In genomic region chr9:121322037-121322736, GRCh38 we compare ENCODE assay signal across 7 cellular contexts. TPM values are rescaled to one million over a fixed set of nuclear protein-coding genes. Genes with fewer than 3 reads are reported as not detected.
A peak's percentile ranks its signal among the peaks of the same experiment; 100 is the strongest.
DNase-seq lines count a peak whose midpoint lies in the region; TF ChIP-seq lines count a peak whose summit lies in the region.

No MANE protein-coding gene starts in this region.

- H3K27me3 ChIP-seq in SJSA1 (replicated peaks), result no peaks in the 10 kb centered on the region
- H3K27me3 ChIP-seq in stomach, result no peaks in the 10 kb centered on the region

- DNase-seq in HK-2 (ENCODE audit: unreplicated experiment), result peak; percentile 7
- peak in 1 of 2 experiments; percentile 89 for DNase-seq in SJSA1 (ENCODE audit: low read depth in 1 of 2, low spot score in 2 of 2)
- DNase-seq in fibroblast of the conjunctiva (ENCODE audit: low read depth), result peak; percentile 91
- no peak for DNase-seq in stomach
- DNase-seq in GM13976 (ENCODE audit: low spot score), result no peak
- DNase-seq in GM10266 (ENCODE audit: extremely low spot score), result no peak
- no peak for DNase-seq in Ammon's horn (ENCODE audit: low spot score)

- H3K36me3 ChIP-seq in SJSA1 (peaks cover 66% of the 10 kb centered on the region), stomach (peaks cover 72 to 95% (median 92%) of the 10 kb centered on the region in 4 donors)

- no peak overlapping the region for H3K4me3 ChIP-seq in SJSA1
- H3K4me3 ChIP-seq in stomach, result no peak overlapping the region

- no peaks in the 10 kb centered on the region for H3K9me3 ChIP-seq in SJSA1 (replicated peaks)
- H3K9me3 ChIP-seq in stomach, result no peaks in the 10 kb centered on the region

- peak; percentile 37 for TF ChIP-seq EP300 in stomach (IDR thresholded peaks at IDR 0.05)

- TF ChIP-seq CTCF in stomach (IDR thresholded peaks at IDR 0.05) (no peak), GM13976 (IDR thresholded peaks at IDR 0.05; ENCODE audit: borderline replicate concordance, control extremely low read depth, extremely low read depth, insufficient read depth, missing control alignments) (no peak), GM10266 (IDR thresholded peaks at IDR 0.05; ENCODE audit: control insufficient read depth, insufficient read depth, low read depth, missing control alignments) (no peak)

- no peak for TF ChIP-seq POLR2A in stomach (IDR thresholded peaks at IDR 0.05)

- peak overlapping the region; percentile 92 for H3K27ac ChIP-seq in SJSA1
- peak overlapping the region; percentile 67 to 96 (median 88) for H3K27ac ChIP-seq in stomach

- WGBS in stomach, 5 donors, result 25 to 38% (median 32%) methylated on average over 5 of the region's 5 CpGs

- intact Hi-C loops in stomach (cut with DNase I; ENCODE audit: low total_unique reads), result no loop called here

- in situ Hi-C loops in GM13976 (cut with MboI; ENCODE audit: low sequenced_read_pairs, unreplicated experiment), result loop anchor here (10.0 kb wide), 1 partner anchor 53 kb away; the partner anchor contains the start of gene STOM

- H3K4me1 ChIP-seq in SJSA1 (replicated peaks) (peaks cover 59% of the 10 kb centered on the region), stomach (peaks cover 37 to 94% (median 58%) of the 10 kb centered on the region in 4 donors)

RNA-seq across cellular contexts. Expression of gene STOM, which starts 47.9 kb away (rescaled TPM):
- total RNA-seq in SJSA1 (2014; rRNA removed; shearing (Covaris generic)), result 192 and 200 TPM in 2 replicates
- total RNA-seq in stomach, result 100 to 1,000 TPM in 4 of 5 donors, 10 to 100 TPM in 1; 85.7 to 238 (median 137) TPM
- 100 to 1,000 TPM in 1 of 3 donors, 10 to 100 TPM in 2; 35.3 to 174 (median 45.6) TPM for polyA plus RNA-seq in stomach

RNA-seq across cellular contexts. Expression of gene GSN, which starts 54.2 kb away (rescaled TPM):
- 284 and 331 TPM in 2 replicates for total RNA-seq in SJSA1 (2014; rRNA removed; shearing (Covaris generic))
- total RNA-seq in stomach, result 100 to 1,000 TPM; 385 to 909 (median 565) TPM
- 100 to 1,000 TPM; 215 to 742 (median 424) TPM for polyA plus RNA-seq in stomach

Comparison
In these comparisons a context has a peak if more than half of its experiments do, and no peak if none do; other contexts are left out.
1. DNase-seq: peak in HK-2 (single experiment) and fibroblast of the conjunctiva (single experiment); none in stomach (single experiment), GM13976 (single experiment), GM10266 (single experiment) and Ammon's horn (single experiment).